Comparison of ENCODE assay signal across 1 cellular context in genomic region chr1:44895919-44896734, GRCh38.
TF ChIP-seq lines count a peak whose summit lies in the region.

No MANE protein-coding gene starts in this region.

TF ChIP-seq in K562, 482 proteins besides CTCF, POLR2A, EP300 and RAD21 (continued from another document):
- no peak for TF ChIP-seq ELK1 (CRISPR knock-in tag; IDR thresholded peaks at IDR 0.05)
- no peak for TF ChIP-seq MITF (IDR thresholded peaks at IDR 0.05)
- TF ChIP-seq E2F3 (CRISPR knock-in tag; IDR thresholded peaks at IDR 0.05) = no peak
- TF ChIP-seq CHD4 (IDR thresholded peaks at IDR 0.05; ENCODE audit: insufficient read depth, insufficient replicate concordance, low read depth, low read length, poor library complexity, severe bottlenecking) = no peak
- no peak for TF ChIP-seq CREB3 (tag; conservative IDR thresholded peaks at IDR 0.05; ENCODE audit: low read depth)
- no peak for TF ChIP-seq KLF6 (CRISPR knock-in tag; IDR thresholded peaks at IDR 0.05; ENCODE audit: borderline replicate concordance)
- no peak for TF ChIP-seq FOXJ3 (CRISPR knock-in tag; IDR thresholded peaks at IDR 0.05)
- no peak for TF ChIP-seq RBM34 (IDR thresholded peaks at IDR 0.05; ENCODE audit: borderline replicate concordance, insufficient read depth, low read length)
- TF ChIP-seq CBFA2T2 (conservative IDR thresholded peaks at IDR 0.05) = peak; percentile 82
- TF ChIP-seq PYGO2 (tag; IDR thresholded peaks at IDR 0.05) = no peak
- TF ChIP-seq SNRNP70 (optimal IDR thresholded peaks at IDR 0.05; ENCODE audit: low read depth, low read length) = no peak
- TF ChIP-seq DMBX1 (CRISPR knock-in tag; IDR thresholded peaks at IDR 0.05; ENCODE audit: borderline replicate concordance) = no peak
- no peak for TF ChIP-seq ZNF644 (tag; IDR thresholded peaks at IDR 0.05; ENCODE audit: low read depth)
- TF ChIP-seq CBX2 (IDR thresholded peaks at IDR 0.05; ENCODE audit: insufficient read depth, low read length, poor library complexity, severe bottlenecking) = no peak
- no peak for TF ChIP-seq ARNT (IDR thresholded peaks at IDR 0.05)
- no peak for TF ChIP-seq MXD1 (CRISPR knock-in tag; IDR thresholded peaks at IDR 0.05; ENCODE audit: borderline replicate concordance, poor library complexity, severe bottlenecking)
- no peak for TF ChIP-seq MTA3 (IDR thresholded peaks at IDR 0.05; ENCODE audit: borderline replicate concordance)
- no peak for TF ChIP-seq ZNF696 (CRISPR knock-in tag; conservative IDR thresholded peaks at IDR 0.05)
- TF ChIP-seq TRIM24 (IDR thresholded peaks at IDR 0.05) = peak in 1 of 2 experiments; percentile 34; a peak in 2 of 4 replicates
- no peak for TF ChIP-seq HDAC8 (tag; IDR thresholded peaks at IDR 0.05)
- TF ChIP-seq ZNF23 (CRISPR knock-in tag; IDR thresholded peaks at IDR 0.05) = no peak
